1 cellular context compared by ENCODE assay signal in the genomic region with DNA sequence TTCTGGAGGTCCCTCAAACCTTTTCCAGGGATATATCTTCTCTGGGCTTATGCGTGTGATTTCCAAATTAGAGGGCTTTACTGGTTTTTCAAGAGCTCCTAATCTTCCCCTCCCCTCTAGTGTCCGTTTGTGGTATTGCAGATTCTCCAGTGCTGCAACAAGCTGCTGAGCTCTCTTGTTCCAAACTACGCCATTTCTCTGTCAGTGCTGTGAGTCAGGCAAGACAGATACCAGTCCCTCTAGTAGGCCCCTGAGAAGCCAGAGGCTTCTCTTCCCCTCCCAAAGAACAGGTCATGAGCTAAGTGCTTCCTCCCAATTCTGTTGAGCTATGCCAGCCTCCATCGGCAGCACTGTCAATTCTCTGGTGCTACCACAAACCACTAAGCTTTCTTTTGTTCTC.
TF ChIP-seq lines count a peak whose summit lies in the region.

No MANE protein-coding gene starts in this region.

TF ChIP-seq in GM23338, 12 proteins besides CTCF, POLR2A, EP300 and RAD21 (continued from another document):
- TF ChIP-seq, protein P1, sequence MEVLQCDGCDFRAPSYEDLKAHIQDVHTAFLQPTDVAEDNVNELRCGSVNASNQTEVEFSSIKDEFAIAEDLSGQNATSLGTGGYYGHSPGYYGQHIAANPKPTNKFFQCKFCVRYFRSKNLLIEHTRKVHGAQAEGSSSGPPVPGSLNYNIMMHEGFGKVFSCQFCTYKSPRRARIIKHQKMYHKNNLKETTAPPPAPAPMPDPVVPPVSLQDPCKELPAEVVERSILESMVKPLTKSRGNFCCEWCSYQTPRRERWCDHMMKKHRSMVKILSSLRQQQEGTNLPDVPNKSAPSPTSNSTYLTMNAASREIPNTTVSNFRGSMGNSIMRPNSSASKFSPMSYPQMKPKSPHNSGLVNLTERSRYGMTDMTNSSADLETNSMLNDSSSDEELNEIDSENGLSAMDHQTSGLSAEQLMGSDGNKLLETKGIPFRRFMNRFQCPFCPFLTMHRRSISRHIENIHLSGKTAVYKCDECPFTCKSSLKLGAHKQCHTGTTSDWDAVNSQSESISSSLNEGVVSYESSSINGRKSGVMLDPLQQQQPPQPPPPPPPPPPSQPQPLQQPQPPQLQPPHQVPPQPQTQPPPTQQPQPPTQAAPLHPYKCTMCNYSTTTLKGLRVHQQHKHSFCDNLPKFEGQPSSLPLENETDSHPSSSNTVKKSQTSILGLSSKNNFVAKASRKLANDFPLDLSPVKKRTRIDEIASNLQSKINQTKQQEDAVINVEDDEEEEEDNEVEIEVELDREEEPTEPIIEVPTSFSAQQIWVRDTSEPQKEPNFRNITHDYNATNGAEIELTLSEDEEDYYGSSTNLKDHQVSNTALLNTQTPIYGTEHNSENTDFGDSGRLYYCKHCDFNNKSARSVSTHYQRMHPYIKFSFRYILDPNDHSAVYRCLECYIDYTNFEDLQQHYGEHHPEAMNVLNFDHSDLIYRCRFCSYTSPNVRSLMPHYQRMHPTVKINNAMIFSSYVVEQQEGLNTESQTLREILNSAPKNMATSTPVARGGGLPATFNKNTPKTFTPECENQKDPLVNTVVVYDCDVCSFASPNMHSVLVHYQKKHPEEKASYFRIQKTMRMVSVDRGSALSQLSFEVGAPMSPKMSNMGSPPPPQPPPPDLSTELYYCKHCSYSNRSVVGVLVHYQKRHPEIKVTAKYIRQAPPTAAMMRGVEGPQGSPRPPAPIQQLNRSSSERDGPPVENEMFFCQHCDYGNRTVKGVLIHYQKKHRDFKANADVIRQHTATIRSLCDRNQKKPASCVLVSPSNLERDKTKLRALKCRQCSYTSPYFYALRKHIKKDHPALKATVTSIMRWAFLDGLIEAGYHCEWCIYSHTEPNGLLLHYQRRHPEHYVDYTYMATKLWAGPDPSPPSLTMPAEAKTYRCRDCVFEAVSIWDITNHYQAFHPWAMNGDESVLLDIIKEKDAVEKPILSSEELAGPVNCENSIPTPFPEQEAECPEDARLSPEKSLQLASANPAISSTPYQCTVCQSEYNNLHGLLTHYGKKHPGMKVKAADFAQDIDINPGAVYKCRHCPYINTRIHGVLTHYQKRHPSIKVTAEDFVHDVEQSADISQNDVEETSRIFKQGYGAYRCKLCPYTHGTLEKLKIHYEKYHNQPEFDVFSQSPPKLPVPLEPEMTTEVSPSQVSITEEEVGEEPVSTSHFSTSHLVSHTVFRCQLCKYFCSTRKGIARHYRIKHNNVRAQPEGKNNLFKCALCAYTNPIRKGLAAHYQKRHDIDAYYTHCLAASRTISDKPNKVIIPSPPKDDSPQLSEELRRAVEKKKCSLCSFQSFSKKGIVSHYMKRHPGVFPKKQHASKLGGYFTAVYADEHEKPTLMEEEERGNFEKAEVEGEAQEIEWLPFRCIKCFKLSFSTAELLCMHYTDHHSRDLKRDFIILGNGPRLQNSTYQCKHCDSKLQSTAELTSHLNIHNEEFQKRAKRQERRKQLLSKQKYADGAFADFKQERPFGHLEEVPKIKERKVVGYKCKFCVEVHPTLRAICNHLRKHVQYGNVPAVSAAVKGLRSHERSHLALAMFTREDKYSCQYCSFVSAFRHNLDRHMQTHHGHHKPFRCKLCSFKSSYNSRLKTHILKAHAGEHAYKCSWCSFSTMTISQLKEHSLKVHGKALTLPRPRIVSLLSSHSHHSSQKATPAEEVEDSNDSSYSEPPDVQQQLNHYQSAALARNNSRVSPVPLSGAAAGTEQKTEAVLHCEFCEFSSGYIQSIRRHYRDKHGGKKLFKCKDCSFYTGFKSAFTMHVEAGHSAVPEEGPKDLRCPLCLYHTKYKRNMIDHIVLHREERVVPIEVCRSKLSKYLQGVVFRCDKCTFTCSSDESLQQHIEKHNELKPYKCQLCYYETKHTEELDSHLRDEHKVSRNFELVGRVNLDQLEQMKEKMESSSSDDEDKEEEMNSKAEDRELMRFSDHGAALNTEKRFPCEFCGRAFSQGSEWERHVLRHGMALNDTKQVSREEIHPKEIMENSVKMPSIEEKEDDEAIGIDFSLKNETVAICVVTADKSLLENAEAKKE (CRISPR knock-in tag; IDR thresholded peaks at IDR 0.05), result no peak
- TF ChIP-seq NANOG (IDR thresholded peaks at IDR 0.05; ENCODE audit: borderline replicate concordance), result no peak
- TF ChIP-seq, protein P2, sequence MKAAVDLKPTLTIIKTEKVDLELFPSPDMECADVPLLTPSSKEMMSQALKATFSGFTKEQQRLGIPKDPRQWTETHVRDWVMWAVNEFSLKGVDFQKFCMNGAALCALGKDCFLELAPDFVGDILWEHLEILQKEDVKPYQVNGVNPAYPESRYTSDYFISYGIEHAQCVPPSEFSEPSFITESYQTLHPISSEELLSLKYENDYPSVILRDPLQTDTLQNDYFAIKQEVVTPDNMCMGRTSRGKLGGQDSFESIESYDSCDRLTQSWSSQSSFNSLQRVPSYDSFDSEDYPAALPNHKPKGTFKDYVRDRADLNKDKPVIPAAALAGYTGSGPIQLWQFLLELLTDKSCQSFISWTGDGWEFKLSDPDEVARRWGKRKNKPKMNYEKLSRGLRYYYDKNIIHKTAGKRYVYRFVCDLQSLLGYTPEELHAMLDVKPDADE (IDR thresholded peaks at IDR 0.05), result no peak
- no peak for TF ChIP-seq ZNF114 (CRISPR knock-in tag; IDR thresholded peaks at IDR 0.05)
